ENCODE assay signal across 1 cellular context in the genomic region with DNA sequence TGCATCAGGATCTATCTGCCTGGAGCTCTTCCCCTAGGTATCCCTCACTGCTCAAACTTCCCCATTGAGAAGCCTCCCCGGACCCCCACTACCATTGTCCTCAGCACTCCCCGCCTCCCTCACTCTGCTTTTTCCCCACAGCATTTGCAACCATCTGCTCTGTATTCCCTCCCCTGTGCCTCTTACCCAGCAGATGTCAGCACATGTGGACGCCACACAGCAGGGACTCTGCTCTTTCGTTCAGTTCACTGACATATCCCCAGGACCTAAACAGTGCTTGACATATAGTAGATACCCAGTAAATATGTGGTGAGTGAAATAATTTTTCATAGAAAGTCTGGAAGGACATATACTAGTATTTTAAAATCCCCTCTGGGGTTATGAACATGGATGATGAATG.
TF ChIP-seq lines count a peak whose summit lies in the region.

No MANE protein-coding gene starts in this region.

TF ChIP-seq in GM12878, 131 proteins besides CTCF, POLR2A, EP300 and RAD21:
- TF ChIP-seq PAX8 (IDR thresholded peaks at IDR 0.05) (no peak), POLR2AphosphoS2 (IDR thresholded peaks at IDR 0.05; ENCODE audit: low read depth, low read length) (0 out of 2 replicates have a peak, but pooled peaks have one; percentile 16), ZZZ3 (IDR thresholded peaks at IDR 0.05; ENCODE audit: control insufficient read depth, insufficient read length, low read depth) (no peak)
